Comparison of ENCODE assay signal across 10 cellular contexts in genomic region chr17:2852211-2852610, GRCh38.
A peak's percentile ranks its signal among the peaks of the same experiment; 100 is the strongest.
DNase-seq lines count a peak whose midpoint lies in the region; ATAC-seq and TF ChIP-seq lines count a peak whose summit lies in the region.
"Had no signal": no experiment of that assay in that cellular context is flagged by ENCODE, and none has a peak within 500 bp of the region (broad histone marks: within the 10 kb centered on the region; RNA-seq: fewer than 3 reads in every experiment).

No MANE protein-coding gene starts in this region.

- CTCF ChIA-PET in RWPE1 (lab: Yijun Ruan, JAX) = interaction anchor here (0.8 kb wide), 1 partner anchor 78 kb away, joined by 6 read pairs; no protein-coding TSS in a partner anchor

- peaks cover 29% of the 10 kb centered on the region for H3K4me1 Mint-ChIP-seq in stimulated activated naive CD8-positive, alpha-beta T cell treated with anti-CD3 and anti-CD28 coated beads, Interleukin-15, Interleukin-2, amounts not matched to agents 100 ng/mL and 50 ng/mL, for 24 hours (ENCODE audit: low read depth)
- peaks cover 31% of the 10 kb centered on the region for H3K4me1 Mint-ChIP-seq in stimulated activated naive CD8-positive, alpha-beta T cell treated with anti-CD3 and anti-CD28 coated beads, Interleukin-15, amount 100 ng/mL, for 72 hours

- H3K27ac Mint-ChIP-seq in stimulated activated naive CD8-positive, alpha-beta T cell treated with anti-CD3 and anti-CD28 coated beads, Interleukin-15, Interleukin-2, amounts not matched to agents 100 ng/mL and 50 ng/mL, for 24 hours = no peak overlapping the region
- H3K27ac Mint-ChIP-seq in stimulated activated naive CD8-positive, alpha-beta T cell treated with anti-CD3 and anti-CD28 coated beads, Interleukin-15, amount 100 ng/mL, for 72 hours = no peak overlapping the region

- WGBS in iPS DF 6.9 (ENCODE audit: insufficient coverage, insufficient read length) = no CpG with 5 or more reads among the region's 6 CpGs

- peak overlapping the region; percentile 70; the same call in 1 of the 2 replicates for H3K4me3 ChIP-seq in iPS DF 6.9 (ENCODE audit: low read length)

- TF ChIP-seq CTCF in RWPE1 (conservative IDR thresholded peaks at IDR 0.05; ENCODE audit: low read depth) = no peak

- peak overlapping the region; percentile 54 for H3K4me3 Mint-ChIP-seq in stimulated activated naive CD8-positive, alpha-beta T cell treated with anti-CD3 and anti-CD28 coated beads, Interleukin-15, Interleukin-2, amounts not matched to agents 100 ng/mL and 50 ng/mL, for 24 hours
- no peak overlapping the region for H3K4me3 Mint-ChIP-seq in stimulated activated naive CD8-positive, alpha-beta T cell treated with anti-CD3 and anti-CD28 coated beads, Interleukin-15, amount 100 ng/mL, for 72 hours

- H3K9me3 ChIP-seq in iPS DF 6.9 (ENCODE audit: control insufficient read depth, insufficient read depth, low read length) = no peaks in the 10 kb centered on the region
- H3K9me3 ChIP-seq: thyroid gland had no signal

- H3K36me3 Mint-ChIP-seq in stimulated activated naive CD8-positive, alpha-beta T cell treated with anti-CD3 and anti-CD28 coated beads, Interleukin-15, Interleukin-2, amounts not matched to agents 100 ng/mL and 50 ng/mL, for 24 hours (ENCODE audit: low read depth) = no peaks in the 10 kb centered on the region

- H3K27ac ChIP-seq in RWPE1 (peak overlapping the region; percentile 83), iPS DF 6.9 (ENCODE audit: low read length) (no peak overlapping the region)

- no peaks in the 10 kb centered on the region for H3K36me3 ChIP-seq in iPS DF 6.9 (ENCODE audit: control insufficient read depth, insufficient read depth, low read length)
- H3K36me3 ChIP-seq: thyroid gland had no signal

- H3K27me3 Mint-ChIP-seq in stimulated activated naive CD8-positive, alpha-beta T cell treated with anti-CD3 and anti-CD28 coated beads, Interleukin-15, Interleukin-2, amounts not matched to agents 100 ng/mL and 50 ng/mL, for 24 hours = peaks cover 49% of the 10 kb centered on the region
- peaks cover 79% of the 10 kb centered on the region for H3K27me3 Mint-ChIP-seq in stimulated activated naive CD8-positive, alpha-beta T cell treated with anti-CD3 and anti-CD28 coated beads, Interleukin-15, amount 100 ng/mL, for 72 hours

- no peak for ATAC-seq in stimulated activated naive CD8-positive, alpha-beta T cell treated with anti-CD3 and anti-CD28 coated beads, Interleukin-15, amount 100 ng/mL, for 72 hours
- ATAC-seq in HG02571 (IDR thresholded peaks at IDR 0.05; ENCODE audit: unreplicated experiment) (no peak), HG03196 (IDR thresholded peaks at IDR 0.05; ENCODE audit: unreplicated experiment) (no peak)

- DNase-seq in stimulated activated naive CD8-positive, alpha-beta T cell treated with anti-CD3 and anti-CD28 coated beads, Interleukin-15, amount 100 ng/mL, for 72 hours = no peak
- DNase-seq in RWPE1 (ENCODE audit: low spot score) = no peak
- no peak for DNase-seq in iPS DF 6.9 (ENCODE audit: low read depth, low spot score)
- no peak for DNase-seq in NCI-H510A (lab: John Stamatoyannopoulos, UW)
- DNase-seq in NCI-H187 (lab: John Stamatoyannopoulos, UW) = no peak
- DNase-seq: NCI-H1436 had no signal

- H3K9me3 Mint-ChIP-seq in stimulated activated naive CD8-positive, alpha-beta T cell treated with anti-CD3 and anti-CD28 coated beads, Interleukin-15, Interleukin-2, amounts not matched to agents 100 ng/mL and 50 ng/mL, for 24 hours = no peaks in the 10 kb centered on the region
- no peaks in the 10 kb centered on the region for H3K9me3 Mint-ChIP-seq in stimulated activated naive CD8-positive, alpha-beta T cell treated with anti-CD3 and anti-CD28 coated beads, Interleukin-15, amount 100 ng/mL, for 72 hours

- H3K4me1 ChIP-seq in iPS DF 6.9 (ENCODE audit: control insufficient read depth, insufficient read depth, low read length) = peaks cover 8% of the 10 kb centered on the region

- H3K27me3 ChIP-seq in iPS DF 6.9 (ENCODE audit: control insufficient read depth, insufficient read depth, low read length) = no peaks in the 10 kb centered on the region
- H3K27me3 ChIP-seq: thyroid gland had no signal

- POLR2A ChIA-PET in RWPE1 (lab: Yijun Ruan, JAX; ENCODE audit: low non-redundant PET) = no interaction called here
